In the genomic region with DNA sequence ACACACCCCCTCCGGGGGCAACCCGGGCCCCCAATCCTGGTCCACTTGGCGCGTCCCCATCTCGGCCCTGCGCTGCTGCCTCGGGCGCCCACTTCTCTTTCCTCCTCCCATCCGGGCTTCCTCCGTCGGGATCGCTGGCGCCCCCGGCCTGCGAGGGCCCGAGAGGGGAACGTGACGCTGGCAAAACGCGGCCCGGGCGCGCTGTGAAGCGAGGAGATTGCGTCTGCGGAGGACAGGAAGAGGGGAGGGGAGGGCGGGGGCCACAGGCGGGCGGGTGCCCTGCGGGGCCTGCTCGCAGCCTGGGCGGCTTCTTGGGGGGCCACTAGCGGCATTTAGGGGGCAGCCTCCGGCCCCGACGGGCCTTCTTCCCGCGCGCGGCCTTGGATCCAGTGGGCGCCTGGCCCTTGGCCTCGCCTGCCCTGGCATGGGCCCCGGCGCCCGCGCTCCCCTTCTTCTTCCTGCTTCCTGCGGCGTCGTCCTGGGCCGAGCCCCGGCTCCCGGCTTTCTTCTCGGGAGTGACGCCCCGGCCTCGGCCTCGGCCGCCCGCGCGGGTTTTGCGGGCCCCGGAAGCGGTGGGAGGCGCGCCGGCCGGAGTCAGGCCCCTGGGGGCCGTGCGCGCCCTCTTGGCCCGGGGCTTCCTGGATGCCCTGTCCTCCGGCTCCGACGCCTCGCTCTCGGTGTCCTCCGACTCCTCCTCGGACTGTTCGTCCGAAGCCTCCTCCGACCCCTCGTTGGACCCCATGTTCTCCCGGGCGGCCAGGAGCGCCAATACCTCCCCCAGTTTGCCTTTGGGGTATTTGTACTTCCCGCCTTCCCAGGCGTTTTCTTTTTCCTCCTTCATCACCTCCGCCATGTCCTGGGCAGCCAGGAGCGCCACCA, we compare ENCODE assay signal across 9 cellular contexts. TPM values are rescaled to one million over a fixed set of nuclear protein-coding genes. Genes with fewer than 3 reads are reported as not detected.
DNase-seq lines count a peak whose midpoint lies in the region; ATAC-seq, FAIRE-seq and TF ChIP-seq lines count a peak whose summit lies in the region.
"Had no signal": no experiment of that assay in that cellular context is flagged by ENCODE, and none has a peak within 500 bp of the region (broad histone marks: within the 10 kb centered on the region; RNA-seq: fewer than 3 reads in every experiment).

No MANE protein-coding gene starts in this region.

- H3K9ac ChIP-seq in kidney (ENCODE audit: low read length in 2 of 2): no peak overlapping the region

- H3K9me3 Mint-ChIP-seq in activated CD8-positive, alpha-beta T cell treated with anti-CD3 and anti-CD28 coated beads, Interleukin-2, amount 10 ng/mL, durations not matched to agents 7 days and 5 days (ENCODE audit: insufficient read depth): no peaks in the 10 kb centered on the region
- H3K9me3 Mint-ChIP-seq in glutamatergic neuron (ENCODE audit: unreplicated experiment): peaks cover 11% of the 10 kb centered on the region

- H3K27me3 Mint-ChIP-seq in activated CD8-positive, alpha-beta T cell treated with anti-CD3 and anti-CD28 coated beads, Interleukin-2, amount 10 ng/mL, durations not matched to agents 7 days and 5 days (ENCODE audit: low read depth): peaks cover 66% of the 10 kb centered on the region
- peaks cover 31% of the 10 kb centered on the region for H3K27me3 Mint-ChIP-seq in glutamatergic neuron (ENCODE audit: unreplicated experiment)

- TF ChIP-seq CTCF in GM10248 (IDR thresholded peaks at IDR 0.05; ENCODE audit: control extremely low read depth, extremely low read depth, low read depth, missing control alignments): no peak
- no peak for TF ChIP-seq CTCF in glutamatergic neuron (IDR thresholded peaks at IDR 0.05; ENCODE audit: partially characterized antibody, unreplicated experiment)
- TF ChIP-seq CTCF in psoas muscle (IDR thresholded peaks at IDR 0.05): no peak
- TF ChIP-seq CTCF in kidney (IDR thresholded peaks at IDR 0.05; ENCODE audit: borderline replicate concordance, extremely low read depth, insufficient read depth): no peak

- CTCF ChIA-PET in GM10248 (lab: Yijun Ruan, JAX): no interaction called here
- CTCF ChIA-PET in activated CD8-positive, alpha-beta T cell treated with anti-CD3 and anti-CD28 coated beads, Interleukin-2, amount 10 ng/mL, durations not matched to agents 7 days and 5 days (lab: Charles Lee): no interaction called here

- peak overlapping the region; percentile 61 for H3K4me3 Mint-ChIP-seq in activated CD8-positive, alpha-beta T cell treated with anti-CD3 and anti-CD28 coated beads, Interleukin-2, amount 10 ng/mL, durations not matched to agents 7 days and 5 days
- peak overlapping the region; percentile 69 for H3K4me3 Mint-ChIP-seq in glutamatergic neuron (ENCODE audit: unreplicated experiment)

- ATAC-seq in activated CD8-positive, alpha-beta T cell treated with anti-CD3 and anti-CD28 coated beads, Interleukin-2, amount 10 ng/mL, durations not matched to agents 7 days and 5 days: peak; percentile 37
- ATAC-seq in psoas muscle: peak in 2 of 4 donors; percentile 31 to 44

- no peaks in the 10 kb centered on the region for H3K36me3 Mint-ChIP-seq in activated CD8-positive, alpha-beta T cell treated with anti-CD3 and anti-CD28 coated beads, Interleukin-2, amount 10 ng/mL, durations not matched to agents 7 days and 5 days (ENCODE audit: low read depth)
- H3K36me3 Mint-ChIP-seq in glutamatergic neuron (ENCODE audit: unreplicated experiment): no peaks in the 10 kb centered on the region

- FAIRE-seq in kidney (lab: Jason Lieb, UNC): no peak

- POLR2A ChIA-PET in GM10248 (lab: Yijun Ruan, JAX): no interaction called here
- POLR2A ChIA-PET in activated CD8-positive, alpha-beta T cell treated with anti-CD3 and anti-CD28 coated beads, Interleukin-2, amount 10 ng/mL, durations not matched to agents 7 days and 5 days (lab: Charles Lee): no interaction called here

- 37 to 43% (median 40%) methylated on average over 53 to 90 of the region's 90 CpGs for WGBS in psoas muscle, 3 donors

- intact Hi-C loops in psoas muscle (cut with DNase I) (no loop called here), kidney (cut with DNase I) (no loop called here)

- H3K27ac ChIP-seq in psoas muscle (peak overlapping the region; percentile 41), kidney (ENCODE audit: low read depth in 2 of 2, low read length in 2 of 2) (no peak overlapping the region)
- H3K27ac ChIP-seq: RWPE1 had no signal

- H3K9me3 ChIP-seq in psoas muscle (no peaks in the 10 kb centered on the region), kidney (ENCODE audit: control insufficient read depth in 1 of 2, low read length in 2 of 2) (no peaks in the 10 kb centered on the region)

- H3K27ac Mint-ChIP-seq in activated CD8-positive, alpha-beta T cell treated with anti-CD3 and anti-CD28 coated beads, Interleukin-2, amount 10 ng/mL, durations not matched to agents 7 days and 5 days: no peak overlapping the region
- H3K27ac Mint-ChIP-seq in glutamatergic neuron (ENCODE audit: unreplicated experiment): no peak overlapping the region

- H3K4me1 ChIP-seq in psoas muscle: no peaks in the 10 kb centered on the region
- H3K4me1 ChIP-seq in kidney (ENCODE audit: control insufficient read depth in 1 of 2, insufficient read depth in 1 of 2, low read depth in 1 of 2, low read length in 2 of 2): peaks cover 0 to 9% of the 10 kb centered on the region in 2 donors

- peaks cover 21% of the 10 kb centered on the region for H3K4me1 Mint-ChIP-seq in activated CD8-positive, alpha-beta T cell treated with anti-CD3 and anti-CD28 coated beads, Interleukin-2, amount 10 ng/mL, durations not matched to agents 7 days and 5 days (ENCODE audit: low read depth)
- peaks cover 4% of the 10 kb centered on the region for H3K4me1 Mint-ChIP-seq in glutamatergic neuron (ENCODE audit: low read depth, unreplicated experiment)

- peaks cover 0 to 60% (median 23%) of the 10 kb centered on the region in 3 donors for H3K27me3 ChIP-seq in psoas muscle (ENCODE audit: insufficient read depth in 3 of 3, low read length in 2 of 3)

- H3K36me3 ChIP-seq in psoas muscle (ENCODE audit: insufficient read depth in 1 of 2, low read depth in 1 of 2) (no peaks in the 10 kb centered on the region), kidney (ENCODE audit: control insufficient read depth in 1 of 2, insufficient read depth in 2 of 2, low read length in 2 of 2) (no peaks in the 10 kb centered on the region)

- DNase-seq in GM10248 (ENCODE audit: extremely low spot score) (peak; percentile 22), glutamatergic neuron (no peak), psoas muscle (peak; percentile 55 to 71), NCI-H226 (no peak), kidney (no peak), NCI-H187 treated with DMSO at 0.1 percent for 48 hours (lab: John Stamatoyannopoulos, UW) (no peak), mucosa of gallbladder (ENCODE audit: low spot score) (no peak)
- peak; percentile 48 for DNase-seq in activated CD8-positive, alpha-beta T cell treated with anti-CD3 and anti-CD28 coated beads, Interleukin-2, amount 10 ng/mL, durations not matched to agents 7 days and 5 days

- peak overlapping the region; percentile 62 for H3K4me3 ChIP-seq in psoas muscle
- H3K4me3 ChIP-seq in kidney (ENCODE audit: low read length in 2 of 2): peak overlapping the region in 1 of 2 donors; percentile 21

RNA-seq across cellular contexts. Expression of a gene that starts 2.2 kb away (rescaled TPM):
- total RNA-seq in activated CD8-positive, alpha-beta T cell treated with anti-CD3 and anti-CD28 coated beads, Interleukin-2, amount 10 ng/mL, durations not matched to agents 7 days and 5 days: under 1 TPM in 1 of 2 experiments, not detected in 1; 0.05 TPM
- total RNA-seq in glutamatergic neuron (ENCODE audit: unreplicated experiment) (0.76 TPM), psoas muscle (under 1 TPM; 0.17 to 0.52 (median 0.43) TPM), kidney (1.3 TPM), mucosa of gallbladder (5.3 TPM)
- polyA plus RNA-seq in psoas muscle (under 1 TPM; 0.16 to 0.43 (median 0.18) TPM), kidney (ENCODE audit: insufficient read depth, low read depth, low replicate concordance) (0.67 TPM)

RNA-seq across cellular contexts. Expression of a gene that starts 22.1 kb away (rescaled TPM):
- not detected for total RNA-seq in activated CD8-positive, alpha-beta T cell treated with anti-CD3 and anti-CD28 coated beads, Interleukin-2, amount 10 ng/mL, durations not matched to agents 7 days and 5 days
- total RNA-seq in glutamatergic neuron (ENCODE audit: unreplicated experiment): 14.1 TPM
- total RNA-seq in psoas muscle: 1 to 10 TPM in 2 of 4 donors, under 1 TPM in 2; 0.48 to 3.8 (median 1.5) TPM
- 1 to 10 TPM in 1 of 3 donors, under 1 TPM in 2; 0.11 to 2.2 (median 0.38) TPM for polyA plus RNA-seq in psoas muscle
- total RNA-seq in kidney: 16.2 TPM
- 12.5 TPM for polyA plus RNA-seq in kidney (ENCODE audit: insufficient read depth, low read depth, low replicate concordance)
- 9.6 TPM for total RNA-seq in mucosa of gallbladder

Comparison
In these comparisons a context has a peak if more than half of its experiments do, and no peak if none do; other contexts are left out.
1. DNase-seq: peak in GM10248 (single experiment), activated CD8-positive, alpha-beta T cell treated with anti-CD3 and anti-CD28 coated beads, Interleukin-2, amount 10 ng/mL, durations not matched to agents 7 days and 5 days (single experiment) and psoas muscle (2 of 2); none in glutamatergic neuron (single experiment), NCI-H226 (single experiment), kidney (single experiment), NCI-H187 treated with DMSO at 0.1 percent for 48 hours (single experiment) and mucosa of gallbladder (single experiment).